ENCODE assay signal across 25 cellular contexts in genomic region chr2:169225233-169225750, GRCh38.
"Had no signal": no experiment of that assay in that cellular context is flagged by ENCODE, and none has a peak within 500 bp of the region (broad histone marks: within the 10 kb centered on the region; RNA-seq: fewer than 3 reads in every experiment).

No MANE protein-coding gene starts in this region.

- H3K4me3 ChIP-seq: adrenal gland had no signal

- H3K36me3 ChIP-seq: adrenal gland had no signal

- ATAC-seq: activated T-helper 17 cell treated with anti-CD3 and anti-CD28 coated beads, Interleukin-2, amount 50 U/mL, for 72 hours; Panc1; Right ventricle myocardium inferior had no signal

- DNase-seq: activated CD4-positive, alpha-beta memory T cell treated with anti-CD3 and anti-CD28 coated beads for 36 hours; activated CD4-positive, alpha-beta T cell treated with anti-CD3 and anti-CD28 coated beads, Interleukin-2, amount 10 ng/mL, durations not matched to agents 7 days and 5 days; activated CD4-positive, CD25-positive, alpha-beta regulatory T cell; activated CD8-positive, alpha-beta memory T cell treated with anti-CD3 and anti-CD28 coated beads for 24 hours; activated gamma-delta T cell; activated naive CD4-positive, alpha-beta T cell treated with anti-CD3 and anti-CD28 coated beads, Interleukin-2, amount 50 U/mL, for 16 hours; activated naive CD8-positive, alpha-beta T cell treated with anti-CD3 and anti-CD28 coated beads, Interleukin-2, amount 10 ng/mL, durations not matched to agents 7 days and 5 days; activated T-cell treated with anti-CD3 and anti-CD28 coated beads, Interleukin-2, amount 50 U/mL, for 48 hours; adrenal gland; anterior cingulate cortex; cerebellar nuclear complex; KG1; NCI-H1092 treated with DMSO at 0.1 percent for 48 hours; NCI-H1417 treated with DMSO at 0.1 percent for 48 hours; NCI-H1694 treated with DMSO at 0.1 percent for 48 hours; NCI-H2029 treated with DMSO at 0.1 percent for 48 hours; NCI-H345; NCI-H510A; NCI-H69; RPMI8226; SK-N-SH; T-helper 1 cell had no signal

- H3K4me1 ChIP-seq: adrenal gland had no signal

- H3K4me2 ChIP-seq: SK-N-SH had no signal

- H3K9me2 ChIP-seq: SK-N-SH had no signal

- H3K9ac ChIP-seq: SK-N-SH had no signal

- H3K27me3 ChIP-seq: adrenal gland had no signal

- H3K9me3 ChIP-seq: adrenal gland, SK-N-SH had no signal
